38 cellular contexts compared by ENCODE assay signal in genomic region chr10:5344746-5345145, GRCh38. TPM values are rescaled to one million over a fixed set of nuclear protein-coding genes. Genes with fewer than 3 reads are reported as not detected.
"Had no signal": no experiment of that assay in that cellular context is flagged by ENCODE, and none has a peak within 500 bp of the region (broad histone marks: within the 10 kb centered on the region; RNA-seq: fewer than 3 reads in every experiment).

No MANE protein-coding gene starts in this region.

- DNase-seq: heart right ventricle; islet precursor cell; left cardiac atrium; left ventricle myocardium inferior; midbrain; mucosa of descending colon; naive thymus-derived CD4-positive, alpha-beta T cell; nucleus accumbens; pancreas; posterior cingulate gyrus; right lobe of liver; stimulated activated CD4-positive, alpha-beta T cell treated with anti-CD3 and anti-CD28 coated beads, Interleukin-1b, Interleukin-23, amount 100 ng/mL, for 48 hours; stimulated activated CD4-positive, alpha-beta T cell treated with anti-CD3 and anti-CD28 coated beads, Interleukin-2, amount 100 ng/mL, for 48 hours; stimulated activated CD4-positive, alpha-beta T cell treated with anti-CD3 and anti-CD28 coated beads, Interleukin-4, amount 100 ng/mL, for 4 hours; stimulated activated CD8-positive, alpha-beta memory T cell treated with anti-CD3 and anti-CD28 coated beads, Interleukin-4, amount 100 ng/mL, for 48 hours; stimulated activated naive CD4-positive, alpha-beta T cell treated with Interleukin-2 at 50 U/mL for 16 hours; stimulated activated naive CD8-positive, alpha-beta T cell treated with anti-CD3 and anti-CD28 coated beads, Interleukin-15, amount 100 ng/mL, for 72 hours; substantia nigra had no signal

- FAIRE-seq: pancreas had no signal

- H3K4me1 Mint-ChIP-seq: memory B cell; neural crest cell; stimulated activated memory B cell treated with anti-CD40 and anti-IgM and Interleukin-4, amounts not matched to agents 10 μg/mL and 1 μg/mL and 100 μg/mL, for 72 hours had no signal

- H3K9me3 Mint-ChIP-seq: memory B cell; natural killer cell treated with Interleukin-12 subunit alpha and Interleukin-12 subunit beta and Interleukin-15 and Interleukin-18, amount 100 ng/mL, for 72 hours; stimulated activated memory B cell treated with anti-CD40 and anti-IgM and Interleukin-4, amounts not matched to agents 10 μg/mL and 1 μg/mL and 100 μg/mL, for 72 hours; stimulated activated naive CD8-positive, alpha-beta T cell treated with anti-CD3 and anti-CD28 coated beads, Interleukin-15, amount 100 ng/mL, for 72 hours had no signal

- H3K27ac Mint-ChIP-seq: memory B cell; stimulated activated memory B cell treated with anti-CD40 and anti-IgM and Interleukin-4, amounts not matched to agents 10 μg/mL and 1 μg/mL and 100 μg/mL, for 72 hours; stimulated activated naive CD8-positive, alpha-beta T cell treated with anti-CD3 and anti-CD28 coated beads, Interleukin-15, amount 100 ng/mL, for 72 hours; type B pancreatic cell had no signal

- H3K36me3 Mint-ChIP-seq: memory B cell; naive thymus-derived CD4-positive, alpha-beta T cell; natural killer cell treated with Interleukin-12 subunit alpha and Interleukin-12 subunit beta and Interleukin-15 and Interleukin-18, amount 100 ng/mL, for 72 hours; stimulated activated memory B cell treated with anti-CD40 and anti-IgM and Interleukin-4, amounts not matched to agents 10 μg/mL and 1 μg/mL and 100 μg/mL, for 72 hours; type B pancreatic cell had no signal

- H3K4me3 ChIP-seq: heart right ventricle, hepatocyte, left ventricle myocardium inferior, mucosa of descending colon, pancreas, prostate gland, right atrium auricular region, right lobe of liver, smooth muscle cell, tibial nerve, vagina had no signal

- H3K36me3 ChIP-seq: heart right ventricle, left ventricle myocardium inferior, pancreas, prostate gland, right atrium auricular region, right lobe of liver, tibial nerve, vagina had no signal

- H3K27ac ChIP-seq: heart right ventricle, hepatocyte, left ventricle myocardium inferior, pancreas, prostate gland, right atrium auricular region, right lobe of liver, tibial nerve, vagina had no signal

- H3K4me3 Mint-ChIP-seq: memory B cell; naive thymus-derived CD4-positive, alpha-beta T cell; natural killer cell treated with Interleukin-12 subunit alpha and Interleukin-12 subunit beta and Interleukin-15 and Interleukin-18, amount 100 ng/mL, for 72 hours; neural crest cell; stimulated activated memory B cell treated with anti-CD40 and anti-IgM and Interleukin-4, amounts not matched to agents 10 μg/mL and 1 μg/mL and 100 μg/mL, for 72 hours; stimulated activated naive CD8-positive, alpha-beta T cell treated with anti-CD3 and anti-CD28 coated beads, Interleukin-15, amount 100 ng/mL, for 72 hours; type B pancreatic cell had no signal

- ATAC-seq: heart right ventricle; mucosa of descending colon; naive thymus-derived CD4-positive, alpha-beta T cell; natural killer cell treated with Interleukin-12 subunit alpha and Interleukin-12 subunit beta and Interleukin-15 and Interleukin-18, amount 100 ng/mL, for 72 hours; pancreas; right lobe of liver; stimulated activated memory B cell treated with anti-CD40 and anti-IgM and Interleukin-4, amounts not matched to agents 10 μg/mL and 1 μg/mL and 100 μg/mL, for 72 hours; stimulated activated naive CD8-positive, alpha-beta T cell treated with anti-CD3 and anti-CD28 coated beads, Interleukin-15, amount 100 ng/mL, for 72 hours had no signal

- H3K27me3 Mint-ChIP-seq: natural killer cell treated with Interleukin-12 subunit alpha and Interleukin-12 subunit beta and Interleukin-15 and Interleukin-18, amount 100 ng/mL, for 72 hours; stimulated activated naive CD8-positive, alpha-beta T cell treated with anti-CD3 and anti-CD28 coated beads, Interleukin-15, amount 100 ng/mL, for 72 hours; type B pancreatic cell had no signal

- H3K9me3 ChIP-seq: heart right ventricle, left ventricle myocardium inferior, mucosa of descending colon, pancreas, prostate gland, right atrium auricular region, right lobe of liver, tibial nerve, vagina had no signal

- H3K4me1 ChIP-seq: heart right ventricle, left ventricle myocardium inferior, pancreas, prostate gland, right atrium auricular region, right lobe of liver, tibial nerve, vagina had no signal

- H3K27me3 ChIP-seq: hepatocyte, pancreas, right atrium auricular region, right lobe of liver, tibial nerve, vagina had no signal

RNA-seq across cellular contexts. Expression of gene UCN3, which starts 20.0 kb away (rescaled TPM):
- total RNA-seq: heart right ventricle; hepatocyte; kidney epithelial cell; left cardiac atrium; left ventricle myocardium inferior; lower leg skin; lung microvascular endothelial cell; mesenteric fat pad; myocyte; naive thymus-derived CD4-positive, alpha-beta T cell; natural killer cell treated with Interleukin-12 subunit alpha and Interleukin-12 subunit beta and Interleukin-15 and Interleukin-18, amount 100 ng/mL, for 72 hours; neural crest cell; osteoblast; prostate gland; right atrium auricular region; right lobe of liver; skeletal muscle tissue; smooth muscle cell; temporal lobe; tibial nerve; urinary bladder; vagina had no signal

RNA-seq across cellular contexts. Expression of gene TUBAL3, which starts 59.9 kb away (rescaled TPM):
- total RNA-seq: lung microvascular endothelial cell; mesenteric fat pad; myocyte; naive thymus-derived CD4-positive, alpha-beta T cell; neural crest cell; osteoblast; right lobe of liver; skeletal muscle tissue; smooth muscle cell; temporal lobe; vagina had no signal
